In the genomic region with DNA sequence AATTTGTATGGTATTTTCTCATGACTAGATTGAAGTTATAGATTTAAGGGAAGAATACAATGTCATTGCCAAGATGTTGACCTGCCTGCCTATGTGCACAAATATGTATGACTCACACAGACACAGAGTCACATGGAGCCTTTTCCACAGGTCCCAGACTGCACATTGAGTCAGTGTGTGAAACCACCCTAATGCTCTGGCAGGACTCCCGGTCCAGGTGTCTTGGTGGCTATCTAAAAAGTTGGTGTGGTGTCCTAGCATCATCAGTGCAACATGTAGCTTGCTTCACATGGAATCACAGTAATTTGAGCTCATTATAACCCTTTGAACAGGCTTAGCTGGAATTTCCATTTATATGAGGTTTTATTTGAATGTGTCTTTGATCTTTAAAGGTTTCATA, we compare ENCODE assay signal across 9 cellular contexts. TPM values are rescaled to one million over a fixed set of nuclear protein-coding genes. Genes with fewer than 3 reads are reported as not detected.
DNase-seq lines count a peak whose midpoint lies in the region; ATAC-seq, FAIRE-seq and TF ChIP-seq lines count a peak whose summit lies in the region.
"Had no signal": no experiment of that assay in that cellular context is flagged by ENCODE, and none has a peak within 500 bp of the region (broad histone marks: within the 10 kb centered on the region; RNA-seq: fewer than 3 reads in every experiment).

No MANE protein-coding gene starts in this region.

- peak; percentile 55 for ATAC-seq in HG03469 (IDR thresholded peaks at IDR 0.05; ENCODE audit: unreplicated experiment)

- H3K36me3 ChIP-seq in breast epithelium (no peaks in the 10 kb centered on the region), bronchial epithelial cell (ENCODE audit: control insufficient read depth, insufficient read depth, low read length) (no peaks in the 10 kb centered on the region)
- H3K36me3 ChIP-seq: colonic mucosa had no signal

- DNase-seq in MCF 10A (ENCODE audit: unreplicated experiment) = peak; percentile 60
- no peak for DNase-seq in breast epithelium (ENCODE audit: low spot score in 2 of 2)
- peak; percentile 96 for DNase-seq in bronchial epithelial cell (ENCODE audit: low read depth)
- peak; percentile 75 for DNase-seq in urothelium cell line (ENCODE audit: low spot score)
- DNase-seq in NCI-H1105 treated with DMSO at 0.1 percent for 48 hours (lab: John Stamatoyannopoulos, UW) = no peak
- DNase-seq in anterior cingulate cortex (lab: John Stamatoyannopoulos, UW) = no peak
- DNase-seq in retina = no peak
- DNase-seq: colonic mucosa had no signal

- H3K36me3 Mint-ChIP-seq in MCF 10A (ENCODE audit: insufficient read depth, unreplicated experiment) = no peaks in the 10 kb centered on the region

- no peaks in the 10 kb centered on the region for H3K9me3 ChIP-seq in breast epithelium
- H3K9me3 ChIP-seq: colonic mucosa had no signal

- no peaks in the 10 kb centered on the region for H3K27me3 ChIP-seq in breast epithelium
- H3K27me3 ChIP-seq in bronchial epithelial cell (ENCODE audit: control insufficient read depth, insufficient read depth, low read length) = no peaks in the 10 kb centered on the region
- H3K27me3 ChIP-seq: colonic mucosa had no signal

- H3K9me3 Mint-ChIP-seq in MCF 10A (ENCODE audit: unreplicated experiment) = no peaks in the 10 kb centered on the region

- no peak overlapping the region for H3K4me3 ChIP-seq in breast epithelium
- H3K4me3 ChIP-seq in bronchial epithelial cell (ENCODE audit: low read depth, low read length) = no peak overlapping the region
- H3K4me3 ChIP-seq: colonic mucosa had no signal

- H3K4me1 Mint-ChIP-seq in MCF 10A (ENCODE audit: insufficient read depth, unreplicated experiment) = no peaks in the 10 kb centered on the region

- H3K4me1 ChIP-seq in breast epithelium = no peaks in the 10 kb centered on the region
- H3K4me1 ChIP-seq: colonic mucosa had no signal

- intact Hi-C loops in MCF 10A (cut with micrococcal nuclease) (no loop called here), breast epithelium (cut with DNase I; ENCODE audit: low total_unique reads) (no loop called here)

- CTCF ChIA-PET in MCF 10A (lab: Yijun Ruan, JAX) = no interaction called here

- POLR2A ChIA-PET in MCF 10A (lab: Yijun Ruan, JAX) = no interaction called here

- no peak overlapping the region for H3K27ac Mint-ChIP-seq in MCF 10A (ENCODE audit: low read depth, unreplicated experiment)

- FAIRE-seq in bronchial epithelial cell (lab: Jason Lieb, UNC) (peak; percentile 88), urothelium cell line (lab: Jason Lieb, UNC) (no peak)

- no peak for TF ChIP-seq POLR2A in breast epithelium (IDR thresholded peaks at IDR 0.05)

- no peak overlapping the region for H3K4me3 Mint-ChIP-seq in MCF 10A (ENCODE audit: unreplicated experiment)

- no peak for TF ChIP-seq CTCF in MCF 10A (IDR thresholded peaks at IDR 0.05; ENCODE audit: unreplicated experiment)
- TF ChIP-seq CTCF in breast epithelium (IDR thresholded peaks at IDR 0.05) = no peak
- no peak for TF ChIP-seq CTCF in bronchial epithelial cell (IDR thresholded peaks at IDR 0.05; ENCODE audit: insufficient read depth, low read length, severe bottlenecking)

- H3K27me3 Mint-ChIP-seq in MCF 10A (ENCODE audit: insufficient read depth, unreplicated experiment) = peaks cover 10% of the 10 kb centered on the region

- no peak overlapping the region for H3K27ac ChIP-seq in breast epithelium
- H3K27ac ChIP-seq: colonic mucosa had no signal

- no TSS peak for BruUV-seq in MCF 10A (replicated peaks; lab: Mats Ljungman, UMichigan)

RNA-seq across cellular contexts. Expression of gene IFNA5, which starts 10.8 kb away (rescaled TPM):
- total RNA-seq in MCF 10A (2022) (not detected in 2 replicates), breast epithelium (under 1 TPM in 1 of 3 donors, not detected in 2; 0.32 TPM), bronchial epithelial cell (not detected in 2 replicates)
- total RNA-seq: colonic mucosa had no signal

RNA-seq across cellular contexts. Expression of gene KLHL9, which starts 40.9 kb away (rescaled TPM):
- total RNA-seq in MCF 10A (2022) = 9.8 and 11.6 TPM in 2 replicates
- 10 to 100 TPM; 18.4 to 34.7 (median 25.9) TPM for total RNA-seq in breast epithelium
- 22.9 and 25.6 TPM in 2 replicates for total RNA-seq in bronchial epithelial cell

RNA-seq across cellular contexts. Expression of gene IFNA14, which starts 54.5 kb away (rescaled TPM):
- total RNA-seq in MCF 10A (2022) (not detected in 2 replicates), breast epithelium (not detected), bronchial epithelial cell (not detected in 2 replicates)
- total RNA-seq: colonic mucosa had no signal

RNA-seq across cellular contexts. Expression of gene IFNA6, which starts 56.4 kb away (rescaled TPM):
- total RNA-seq in MCF 10A (2022) (not detected in 2 replicates), breast epithelium (not detected), bronchial epithelial cell (not detected in 2 replicates)
- total RNA-seq: colonic mucosa had no signal

Comparison
In these comparisons a context has a peak if more than half of its experiments do, and no peak if none do; other contexts are left out.
1. DNase-seq: peak in MCF 10A (single experiment), bronchial epithelial cell (single experiment) and urothelium cell line (single experiment); none in breast epithelium (0 of 2), NCI-H1105 treated with DMSO at 0.1 percent for 48 hours (single experiment), anterior cingulate cortex (0 of 58) and retina (single experiment).